In genomic region chr19:10921199-10921879, GRCh38 we compare ENCODE assay signal across 1 cellular context.
TF ChIP-seq lines count a peak whose summit lies in the region.

No MANE protein-coding gene starts in this region.

TF ChIP-seq in GM12878, 131 proteins besides CTCF, POLR2A, EP300 and RAD21:
- TF ChIP-seq SMAD1 (IDR thresholded peaks at IDR 0.05; ENCODE audit: low read depth, partially characterized antibody) (no peak), ASH2L (IDR thresholded peaks at IDR 0.05; ENCODE audit: borderline replicate concordance, low read depth) (no peak)
